ENCODE assay signal across 15 cellular contexts in genomic region chr11:77386178-77386577, GRCh38.
DNase-seq lines count a peak whose midpoint lies in the region; ATAC-seq and TF ChIP-seq lines count a peak whose summit lies in the region.
"Had no signal": no experiment of that assay in that cellular context is flagged by ENCODE, and none has a peak within 500 bp of the region (broad histone marks: within the 10 kb centered on the region; RNA-seq: fewer than 3 reads in every experiment).

No MANE protein-coding gene starts in this region.

- DNase-seq in M059J (ENCODE audit: low read depth) (peak; percentile 21), fibroblast of the aortic adventitia (ENCODE audit: low read depth) (peak; percentile 29), vagina (ENCODE audit: extremely low spot score in 2 of 2) (no peak), type B pancreatic cell (ENCODE audit: extremely low spot score, unreplicated experiment) (no peak)
- no peak for DNase-seq in stimulated activated naive CD8-positive, alpha-beta T cell treated with anti-CD3 and anti-CD28 coated beads, Interleukin-15, Interleukin-2, amounts not matched to agents 100 U/mL and 50 U/mL, for 24 hours
- DNase-seq: C1 segment of cervical spinal cord, DMS 273 treated with DMSO at 0.1 percent for 48 hours, NCI-H1092, NCI-H1694, NCI-H748 treated with DMSO at 0.1 percent for 48 hours, SK-N-SH had no signal

- no peak for TF ChIP-seq POLR2A in vagina (IDR thresholded peaks at IDR 0.05)

- H3K27ac ChIP-seq in vagina: peak overlapping the region; percentile 23

- H3K36me3 Mint-ChIP-seq in nephron (ENCODE audit: low read depth) (peaks cover 46% of the 10 kb centered on the region), type B pancreatic cell (peaks cover 23% of the 10 kb centered on the region)

- no peaks in the 10 kb centered on the region for H3K36me3 ChIP-seq in vagina

- H3K4me1 Mint-ChIP-seq in nephron (peaks cover 25% of the 10 kb centered on the region), type B pancreatic cell (ENCODE audit: unreplicated experiment) (peaks cover 5% of the 10 kb centered on the region)

- H3K9me3 Mint-ChIP-seq in nephron: peaks cover 2% of the 10 kb centered on the region
- no peaks in the 10 kb centered on the region for H3K9me3 Mint-ChIP-seq in type B pancreatic cell

- peaks cover 25% of the 10 kb centered on the region for H3K4me1 ChIP-seq in vagina

- peak overlapping the region in 2 of 3 experiments; percentile 22 to 40 for H3K27ac Mint-ChIP-seq in nephron
- H3K27ac Mint-ChIP-seq in type B pancreatic cell: no peak overlapping the region

- no peaks in the 10 kb centered on the region for H3K27me3 ChIP-seq in vagina

- H3K9me3 ChIP-seq in vagina: no peaks in the 10 kb centered on the region
- H3K9me3 ChIP-seq: SK-N-SH had no signal

- TF ChIP-seq CTCF in fibroblast of the aortic adventitia (IDR thresholded peaks at IDR 0.05; ENCODE audit: insufficient read depth, low read length): no peak
- TF ChIP-seq CTCF in nephron (IDR thresholded peaks at IDR 0.05; ENCODE audit: unreplicated experiment in 3 of 3): no peak
- TF ChIP-seq CTCF in vagina (IDR thresholded peaks at IDR 0.05): no peak
- TF ChIP-seq CTCF in type B pancreatic cell (conservative IDR thresholded peaks at IDR 0.05): no peak

- intact Hi-C loops in vagina (cut with DNase I): no loop called here

- H3K4me3 Mint-ChIP-seq in nephron (no peak overlapping the region), type B pancreatic cell (no peak overlapping the region)

- H3K4me3 ChIP-seq in fibroblast of the aortic adventitia (ENCODE audit: low read depth, low read length) (no peak overlapping the region), vagina (no peak overlapping the region)
- H3K4me3 ChIP-seq: K562 had no signal

- no peaks in the 10 kb centered on the region for H3K27me3 Mint-ChIP-seq in nephron (ENCODE audit: low read depth)
- H3K27me3 Mint-ChIP-seq in type B pancreatic cell: no peaks in the 10 kb centered on the region

- no peak for ATAC-seq in HG03439 (IDR thresholded peaks at IDR 0.05; ENCODE audit: unreplicated experiment)
- no peak for ATAC-seq in stimulated activated naive CD8-positive, alpha-beta T cell treated with anti-CD3 and anti-CD28 coated beads, Interleukin-15, Interleukin-2, amounts not matched to agents 100 U/mL and 50 U/mL, for 24 hours
- ATAC-seq: HCT116, K562 had no signal

Comparison
In these comparisons a context has a peak if more than half of its experiments do, and no peak if none do; other contexts are left out.
1. DNase-seq: peak in M059J (single experiment) and fibroblast of the aortic adventitia (single experiment); none in vagina (0 of 2), type B pancreatic cell (single experiment) and stimulated activated naive CD8-positive, alpha-beta T cell treated with anti-CD3 and anti-CD28 coated beads, Interleukin-15, Interleukin-2, amounts not matched to agents 100 U/mL and 50 U/mL, for 24 hours (single experiment).